In the genomic region with DNA sequence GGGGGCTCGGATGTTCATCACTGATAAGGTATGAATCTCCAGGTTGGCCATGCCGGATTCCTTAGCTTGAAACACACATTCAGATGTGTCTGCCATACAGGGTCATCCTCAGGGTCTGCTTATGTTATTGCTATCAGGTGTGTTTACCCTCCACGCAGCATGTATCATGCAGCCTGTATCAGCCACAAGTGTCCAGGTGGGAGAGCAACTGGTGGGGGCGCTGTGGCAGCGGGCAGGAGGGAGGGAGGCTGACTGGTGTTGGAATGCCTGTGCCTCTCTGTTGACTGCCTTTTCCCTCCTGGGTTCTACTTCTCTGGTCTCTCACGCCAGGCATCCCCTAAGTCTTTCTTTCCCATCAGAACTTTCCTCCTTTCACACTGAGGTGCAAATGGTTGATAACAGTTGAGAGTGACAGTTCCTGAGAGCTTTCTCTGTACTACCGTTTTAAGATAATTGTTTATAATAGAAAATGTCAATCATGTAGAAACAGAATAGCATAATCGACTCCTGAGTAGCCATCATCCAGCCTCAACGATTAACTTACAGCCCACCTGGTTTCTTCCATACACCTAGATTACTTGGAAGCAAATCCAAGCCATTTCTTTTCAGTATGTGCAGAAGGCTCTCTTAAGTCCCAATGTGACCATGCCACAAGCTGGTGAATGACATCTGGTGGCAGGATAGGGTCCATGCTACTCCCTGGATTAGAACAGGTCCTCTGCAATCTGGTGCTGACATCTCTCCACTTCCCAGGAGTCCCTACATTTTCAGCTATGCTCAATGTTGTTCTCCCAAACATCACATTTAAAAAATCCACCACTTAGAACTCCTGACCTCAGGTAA, we compare ENCODE assay signal across 13 cellular contexts.
"Had no signal": no experiment of that assay in that cellular context is flagged by ENCODE, and none has a peak within 500 bp of the region (broad histone marks: within the 10 kb centered on the region; RNA-seq: fewer than 3 reads in every experiment).

No MANE protein-coding gene starts in this region.

- H3K4me1 ChIP-seq: vagina had no signal

- ATAC-seq: activated CD8-positive, alpha-beta T cell treated with anti-CD3 and anti-CD28 coated beads, Interleukin-2, amount 10 ng/mL, durations not matched to agents 7 days and 5 days; heart right ventricle had no signal

- H3K9me3 ChIP-seq: ovary, vagina had no signal

- H3K36me3 ChIP-seq: heart right ventricle, left ventricle myocardium inferior, ovary, tibial nerve, vagina had no signal

- H3K27me3 ChIP-seq: ovary, tibial nerve, vagina had no signal

- H3K27ac ChIP-seq: ovary, tibial nerve, vagina had no signal

- DNase-seq: activated CD4-positive, alpha-beta T cell treated with anti-CD3 and anti-CD28 coated beads for 4 hours; activated CD8-positive, alpha-beta memory T cell treated with anti-CD3 and anti-CD28 coated beads, Interleukin-2, amount 50 U/mL, for 48 hours; activated CD8-positive, alpha-beta T cell treated with anti-CD3 and anti-CD28 coated beads, Interleukin-2, amount 10 ng/mL, durations not matched to agents 7 days and 5 days; activated naive CD8-positive, alpha-beta T cell treated with anti-CD3 and anti-CD28 coated beads, Interleukin-2, amount 10 ng/mL, durations not matched to agents 7 days and 5 days; aorta; effector CD4-positive, alpha-beta T cell; heart right ventricle; kidney; left ventricle myocardium inferior; ovary; retina had no signal

- H3K4me3 ChIP-seq: heart right ventricle, left ventricle myocardium inferior, ovary, tibial nerve, vagina had no signal
